ENCODE assay signal across 20 cellular contexts in genomic region chr11:27783701-27784355, GRCh38.
DNase-seq lines count a peak whose midpoint lies in the region; ATAC-seq, FAIRE-seq and TF ChIP-seq lines count a peak whose summit lies in the region.
"Had no signal": no experiment of that assay in that cellular context is flagged by ENCODE, and none has a peak within 500 bp of the region (broad histone marks: within the 10 kb centered on the region; RNA-seq: fewer than 3 reads in every experiment).

No MANE protein-coding gene starts in this region.

- no peak overlapping the region for H3K9ac ChIP-seq in K562 (ENCODE audit: insufficient read depth in 1 of 2, low read depth in 2 of 2, low read length in 2 of 2)

- no peaks in the 10 kb centered on the region for H3K36me3 ChIP-seq in A673 (ENCODE audit: insufficient read depth, low read length, poor library complexity, severe bottlenecking)
- H3K36me3 ChIP-seq in K562 (ENCODE audit: control insufficient read depth, insufficient read depth, low read length): no peaks in the 10 kb centered on the region

- BruUV-seq in A673 (replicated peaks; lab: Mats Ljungman, UMichigan) (no TSS peak), K562 (replicated peaks; lab: Mats Ljungman, UMichigan) (no TSS peak)

- H3K9me3 ChIP-seq in A673 (ENCODE audit: low read depth, low read length, poor library complexity, severe bottlenecking) (no peaks in the 10 kb centered on the region), K562 (replicated peaks; ENCODE audit: control insufficient read depth, insufficient read depth, low read depth, low read length) (no peaks in the 10 kb centered on the region)

- peaks cover 17% of the 10 kb centered on the region for H3K27me3 ChIP-seq in A673 (replicated peaks; ENCODE audit: insufficient read depth, low read depth, low read length, poor library complexity)
- no peaks in the 10 kb centered on the region for H3K27me3 ChIP-seq in K562 (ENCODE audit: control insufficient read depth in 2 of 2, insufficient read depth in 2 of 2, low read length in 2 of 2)

- TF ChIP-seq POLR2A in K562 (conservative IDR thresholded peaks at IDR 0.05): no peak

- no peaks in the 10 kb centered on the region for H3K79me2 ChIP-seq in K562 (ENCODE audit: control insufficient read depth, insufficient read depth, low read length)

- FAIRE-seq in K562 (lab: Jason Lieb, UNC): no peak
- FAIRE-seq: A204.1, GM12891, RCC 7860 had no signal

- no peak overlapping the region for H2AFZ ChIP-seq in K562 (ENCODE audit: low read depth, low read length)

- in situ Hi-C loops in K562 (cut with MboI): no loop called here

- H4K20me1 ChIP-seq in K562 (replicated peaks; ENCODE audit: control insufficient read depth, insufficient read depth, low read length): no peaks in the 10 kb centered on the region

- TF ChIP-seq CTCF in A673 (conservative IDR thresholded peaks at IDR 0.05; ENCODE audit: low read depth, low read length) (no peak), K562 (IDR thresholded peaks at IDR 0.05 in 2 of 3, conservative IDR thresholded peaks at IDR 0.05 in 1 of 3; ENCODE audit: insufficient read depth in 2 of 3, low read depth in 1 of 3, low read length in 3 of 3) (no peak), fibroblast of the aortic adventitia (IDR thresholded peaks at IDR 0.05; ENCODE audit: insufficient read depth, low read length) (no peak)

- TF ChIP-seq EP300 in K562 (IDR thresholded peaks at IDR 0.05; ENCODE audit: low read length): no peak

- DNase-seq in A673 (ENCODE audit: low spot score) (peak; percentile 50), HCEC 1CT (peak; percentile 12), K562 (ENCODE audit: extremely low read depth in 1 of 4, low spot score in 3 of 4) (no peak), fibroblast of the aortic adventitia (ENCODE audit: low read depth) (peak; percentile 66), NCI-H226 (no peak)
- DNase-seq in activated effector memory CD4-positive, alpha-beta T cell treated with Interleukin-2 at 50 U/mL for 16 hours: no peak
- DNase-seq: C1 segment of cervical spinal cord; CD8-positive, alpha-beta memory T cell; GOT3; Karpas-422; NCI-H1105; NCI-H2081; NCI-H2171 treated with DMSO at 0.1 percent for 48 hours; NCI-H446 treated with DMSO at 0.1 percent for 48 hours had no signal

- H3K4me2 ChIP-seq in K562 (ENCODE audit: insufficient read depth, low read length): no peak overlapping the region

- H3K9me1 ChIP-seq in K562 (ENCODE audit: control insufficient read depth, insufficient read depth, low read length): no peaks in the 10 kb centered on the region

- intact Hi-C loops in A673 (cut with micrococcal nuclease; ENCODE audit: unreplicated experiment) (no loop called here), K562 (cut with micrococcal nuclease) (no loop called here)

- ATAC-seq in K562: no peak
- ATAC-seq in HG03460 (IDR thresholded peaks at IDR 0.05; ENCODE audit: unreplicated experiment): no peak
- no peak for ATAC-seq in HG02763 (IDR thresholded peaks at IDR 0.05; ENCODE audit: unreplicated experiment)
- ATAC-seq: Right ventricle myocardium inferior had no signal

- H3K27ac ChIP-seq in A673 (ENCODE audit: low read depth, low read length, poor library complexity, severe bottlenecking): no peak overlapping the region
- no peak overlapping the region for H3K27ac ChIP-seq in K562 (ENCODE audit: extremely low read depth, low read depth, low read length)

- 3% methylated on average over 5 of the region's 5 CpGs for WGBS in K562 (ENCODE audit: insufficient coverage, low coverage, missing lambda C conversion rate)

- CTCF ChIA-PET in A673 (lab: Charles Lee): interaction anchor here (0.6 kb wide), 1 partner anchor 67 kb away, joined by 3 read pairs; no protein-coding TSS in a partner anchor
- CTCF ChIA-PET in K562 (lab: Yijun Ruan, JAX; ENCODE audit: low intra/inter-chr PET ratio): no interaction called here

- POLR2A ChIA-PET in A673 (lab: Charles Lee; ENCODE audit: low non-redundant PET) (no interaction called here), K562 (lab: Yijun Ruan, JAX) (no interaction called here)

- H3K4me3 ChIP-seq in A673 (ENCODE audit: low read depth, low read length, poor library complexity, severe bottlenecking): no peak overlapping the region
- H3K4me3 ChIP-seq in K562: no peak overlapping the region
- H3K4me3 ChIP-seq in fibroblast of the aortic adventitia (ENCODE audit: low read depth, low read length): no peak overlapping the region

- TF ChIP-seq RAD21 in K562 (CRISPR knock-in tag; conservative IDR thresholded peaks at IDR 0.05 in 1 of 2, IDR thresholded peaks at IDR 0.05 in 1 of 2): no peak

- H3K4me1 ChIP-seq in A673 (ENCODE audit: insufficient read depth, low read length, poor library complexity, severe bottlenecking) (no peaks in the 10 kb centered on the region), K562 (replicated peaks in 1 of 2; ENCODE audit: control insufficient read depth in 2 of 2, insufficient read depth in 2 of 2, low read length in 2 of 2) (no peaks in the 10 kb centered on the region)

TF ChIP-seq in K562, 482 proteins besides CTCF, POLR2A, EP300 and RAD21:
- TF ChIP-seq PCBP1 (IDR thresholded peaks at IDR 0.05; ENCODE audit: low read depth, low read length, poor library complexity, severe bottlenecking) (peak; percentile 87), EZH2 (IDR thresholded peaks at IDR 0.05; ENCODE audit: borderline replicate concordance, low read depth, low read length) (no peak), PCBP2 (IDR thresholded peaks at IDR 0.05; ENCODE audit: low read depth, low read length, poor library complexity, severe bottlenecking) (peak; percentile 93)

Comparison
In these comparisons a context has a peak if more than half of its experiments do, and no peak if none do; other contexts are left out.
1. DNase-seq: peak in A673 (single experiment), HCEC 1CT (single experiment) and fibroblast of the aortic adventitia (single experiment); none in K562 (0 of 4), activated effector memory CD4-positive, alpha-beta T cell treated with Interleukin-2 at 50 U/mL for 16 hours (single experiment) and NCI-H226 (single experiment).